Comparison of ENCODE assay signal across 14 cellular contexts in genomic region chr19:54180691-54181091, GRCh38. TPM values are rescaled to one million over a fixed set of nuclear protein-coding genes. Genes with fewer than 3 reads are reported as not detected.
A peak's percentile ranks its signal among the peaks of the same experiment; 100 is the strongest.
DNase-seq lines count a peak whose midpoint lies in the region; ATAC-seq, FAIRE-seq and TF ChIP-seq lines count a peak whose summit lies in the region.
"Had no signal": no experiment of that assay in that cellular context is flagged by ENCODE, and none has a peak within 500 bp of the region (broad histone marks: within the 10 kb centered on the region; RNA-seq: fewer than 3 reads in every experiment).

No MANE protein-coding gene starts in this region.

- no peaks in the 10 kb centered on the region for H3K27me3 ChIP-seq in mesendoderm (ENCODE audit: insufficient read depth, low read length, poor library complexity)

- H3K4me1 ChIP-seq in kidney (ENCODE audit: control insufficient read depth in 1 of 2, insufficient read depth in 1 of 2, low read depth in 1 of 2, low read length in 2 of 2): peaks cover 0 to 4% of the 10 kb centered on the region in 2 donors
- H3K4me1 ChIP-seq in mesendoderm (ENCODE audit: control insufficient read depth, low read depth, low read length): no peaks in the 10 kb centered on the region
- H3K4me1 ChIP-seq: Caco-2 had no signal

- H3K79me2 ChIP-seq in mesendoderm (ENCODE audit: control insufficient read depth, insufficient read depth, low read length): no peaks in the 10 kb centered on the region

- no peaks in the 10 kb centered on the region for H3K79me1 ChIP-seq in mesendoderm (ENCODE audit: low read length)

- WGBS in mesendoderm (ENCODE audit: extremely low coverage, insufficient coverage, low lambda C conversion rate): no CpG with 5 or more reads among the region's 37 CpGs

- ATAC-seq in HG03378 (IDR thresholded peaks at IDR 0.05; ENCODE audit: unreplicated experiment) (no peak), HG03196 (IDR thresholded peaks at IDR 0.05; ENCODE audit: unreplicated experiment) (no peak)

- peak; percentile 77 for DNase-seq in NCI-H2227 (lab: John Stamatoyannopoulos, UW; ENCODE audit: unreplicated experiment)
- peak; percentile 74 for DNase-seq in kidney
- peak; percentile 73 for DNase-seq in posterior vena cava (ENCODE audit: low spot score)
- no peak for DNase-seq in cerebellum (ENCODE audit: low spot score)
- DNase-seq in mesendoderm: no peak
- DNase-seq: Caco-2, MM.1S, NCI-H446 treated with DMSO at 0.1 percent for 48 hours, SHP77 treated with DMSO at 0.1 percent for 48 hours had no signal

- no peak overlapping the region for H2BK15ac ChIP-seq in mesendoderm (replicated peaks; ENCODE audit: low read depth)

- H2BK120ac ChIP-seq in mesendoderm (ENCODE audit: low read depth, low read length): no peak overlapping the region

- H3K9me3 ChIP-seq in kidney (ENCODE audit: control insufficient read depth in 1 of 2, low read length in 2 of 2): no peaks in the 10 kb centered on the region
- H3K9me3 ChIP-seq: Caco-2 had no signal

- H3K27ac ChIP-seq in cingulate gyrus (ENCODE audit: low read depth, low read length) (peak overlapping the region; percentile 29), kidney (ENCODE audit: low read depth in 2 of 2, low read length in 2 of 2) (no peak overlapping the region), mesendoderm (ENCODE audit: low read depth, low read length) (no peak overlapping the region)
- H3K27ac ChIP-seq: C4-2B had no signal

- no peak for TF ChIP-seq CTCF in kidney (IDR thresholded peaks at IDR 0.05; ENCODE audit: borderline replicate concordance, extremely low read depth, insufficient read depth)

- no peak overlapping the region for H4K5ac ChIP-seq in mesendoderm (ENCODE audit: low read length)

- H3K4me2 ChIP-seq in mesendoderm (ENCODE audit: low read length): no peak overlapping the region

- H3K4me3 ChIP-seq in kidney (ENCODE audit: low read length in 2 of 2) (no peak overlapping the region), mesendoderm (ENCODE audit: low read length) (no peak overlapping the region)
- H3K4me3 ChIP-seq: GM12878 had no signal

- H3K18ac ChIP-seq in mesendoderm (ENCODE audit: low read length): no peak overlapping the region

- no peak overlapping the region for H3K56ac ChIP-seq in mesendoderm (ENCODE audit: low read length)

- H3K9ac ChIP-seq in kidney (ENCODE audit: low read length in 2 of 2) (no peak overlapping the region), mesendoderm (ENCODE audit: low read length) (no peak overlapping the region)

- H2BK5ac ChIP-seq in mesendoderm (ENCODE audit: low read length): no peak overlapping the region

- intact Hi-C loops in kidney (cut with DNase I) (no loop called here), posterior vena cava (cut with DNase I) (no loop called here)

- H3K23ac ChIP-seq in mesendoderm (ENCODE audit: low read length): no peak overlapping the region

- H3K4ac ChIP-seq in mesendoderm (ENCODE audit: low read depth, low read length): no peak overlapping the region

- H3K36me3 ChIP-seq in kidney (ENCODE audit: control insufficient read depth in 1 of 2, insufficient read depth in 2 of 2, low read length in 2 of 2) (no peaks in the 10 kb centered on the region), mesendoderm (ENCODE audit: control insufficient read depth, insufficient read depth, low read length) (peaks cover 8% of the 10 kb centered on the region)

- FAIRE-seq in kidney (lab: Jason Lieb, UNC): no peak
- FAIRE-seq: GM12878 had no signal

- no peak overlapping the region for H2AK5ac ChIP-seq in mesendoderm (ENCODE audit: low read length)

- no peak overlapping the region for H4K8ac ChIP-seq in mesendoderm (ENCODE audit: low read depth, low read length)

RNA-seq across cellular contexts. Expression of gene TMC4, which starts 7.7 kb away (rescaled TPM):
- 98.9 TPM for total RNA-seq in kidney
- 64.6 TPM for polyA plus RNA-seq in kidney (ENCODE audit: insufficient read depth, low read depth, low replicate concordance)
- 1 to 10 TPM; 1.1 to 1.4 TPM for total RNA-seq in posterior vena cava
- total RNA-seq in cerebellum: 0.36 TPM
- 1.1 TPM for polyA plus RNA-seq in mesendoderm (2013, experiment 1 of 2)
- polyA plus RNA-seq in mesendoderm (2013, experiment 2 of 2): 2.1 TPM

RNA-seq across cellular contexts. Expression of gene MBOAT7, which starts 8.7 kb away (rescaled TPM):
- total RNA-seq in kidney (64.4 TPM), posterior vena cava (10 to 100 TPM; 29.0 to 38.6 TPM), cerebellum (21.4 TPM)
- 41.6 TPM for polyA plus RNA-seq in kidney (ENCODE audit: insufficient read depth, low read depth, low replicate concordance)
- polyA plus RNA-seq in mesendoderm (2013, experiment 1 of 2): 95.4 TPM
- polyA plus RNA-seq in mesendoderm (2013, experiment 2 of 2): 92.1 TPM

RNA-seq across cellular contexts. Expression of gene TSEN34, which starts 10.4 kb away (rescaled TPM):
- total RNA-seq in kidney (33.8 TPM), posterior vena cava (10 to 100 TPM; 17.3 to 24.5 TPM), cerebellum (18.3 TPM)
- polyA plus RNA-seq in kidney (ENCODE audit: insufficient read depth, low read depth, low replicate concordance): 51.0 TPM
- polyA plus RNA-seq in mesendoderm (2013, experiment 1 of 2): 18.7 TPM
- 20.4 TPM for polyA plus RNA-seq in mesendoderm (2013, experiment 2 of 2)

RNA-seq across cellular contexts. Expression of gene RPS9, which starts 20.0 kb away (rescaled TPM):
- total RNA-seq in kidney (1,209 TPM), posterior vena cava (1,000 to 10,000 TPM in 1 of 2 donors, 100 to 1,000 TPM in 1; 777 to 1,026 TPM), cerebellum (1,035 TPM)
- polyA plus RNA-seq in kidney (ENCODE audit: insufficient read depth, low read depth, low replicate concordance): 2,020 TPM
- polyA plus RNA-seq in mesendoderm (2013, experiment 1 of 2): 2,066 TPM
- 2,070 TPM for polyA plus RNA-seq in mesendoderm (2013, experiment 2 of 2)

RNA-seq across cellular contexts. Expression of gene LENG1, which starts 21.2 kb away (rescaled TPM):
- total RNA-seq in kidney (8.0 TPM), posterior vena cava (1 to 10 TPM; 4.7 to 6.2 TPM), cerebellum (3.4 TPM)
- polyA plus RNA-seq in kidney (ENCODE audit: insufficient read depth, low read depth, low replicate concordance): 12.2 TPM
- polyA plus RNA-seq in mesendoderm (2013, experiment 1 of 2): 5.4 TPM
- 5.2 TPM for polyA plus RNA-seq in mesendoderm (2013, experiment 2 of 2)

Comparison
In these comparisons a context has a peak if more than half of its experiments do, and no peak if none do; other contexts are left out.
1. DNase-seq: peak in NCI-H2227 (single experiment), kidney (single experiment) and posterior vena cava (single experiment); none in cerebellum (single experiment) and mesendoderm (single experiment).
2. RNA of gene TMC4, which starts 7.7 kb away (total RNA-seq): 98.9 TPM in kidney (single experiment); 1.1 to 1.4 TPM in posterior vena cava and 0.36 TPM in cerebellum (single experiment); every median in the first group is over 10 times any median in the second.